14 cellular contexts compared by ENCODE assay signal in the genomic region with DNA sequence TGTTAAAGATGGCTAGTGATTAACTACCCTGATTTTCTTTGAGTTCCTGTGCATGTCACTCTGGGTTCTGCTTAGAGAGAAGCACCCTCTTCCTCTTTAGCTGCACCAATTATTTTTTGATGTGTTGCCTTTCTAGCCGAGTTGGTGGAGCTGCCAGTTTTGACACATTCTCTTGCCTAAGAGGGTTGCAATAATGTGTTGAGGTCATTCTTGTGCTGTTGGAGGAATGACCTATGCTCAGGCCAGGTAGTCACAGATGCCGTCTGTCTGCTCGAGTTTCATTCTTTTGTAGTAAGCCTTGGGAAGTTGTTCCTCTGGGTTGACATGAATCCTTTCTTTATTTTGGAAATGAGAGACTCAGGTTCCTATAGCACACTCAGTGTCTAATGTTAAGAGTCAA.
DNase-seq lines count a peak whose midpoint lies in the region; ATAC-seq and TF ChIP-seq lines count a peak whose summit lies in the region.
"Had no signal": no experiment of that assay in that cellular context is flagged by ENCODE, and none has a peak within 500 bp of the region (broad histone marks: within the 10 kb centered on the region; RNA-seq: fewer than 3 reads in every experiment).

No MANE protein-coding gene starts in this region.

- peak overlapping the region in 2 of 4 donors; percentile 14 to 34 for H3K27ac ChIP-seq in body of pancreas
- no peak overlapping the region for H3K27ac ChIP-seq in upper lobe of right lung
- H3K27ac ChIP-seq: tibial artery had no signal

- peak; percentile 66 for ATAC-seq in body of pancreas
- peak; percentile 86 for ATAC-seq in upper lobe of right lung
- no peak for ATAC-seq in GM21717 (IDR thresholded peaks at IDR 0.05; ENCODE audit: unreplicated experiment)

- WGBS in body of pancreas, 2 donors, result 48 to 51% methylated on average over 3 of the region's 3 CpGs

- no peaks in the 10 kb centered on the region for H3K4me1 ChIP-seq in body of pancreas
- peaks cover 7% of the 10 kb centered on the region for H3K4me1 ChIP-seq in upper lobe of right lung

- no peak for TF ChIP-seq POLR2A in body of pancreas (IDR thresholded peaks at IDR 0.05)

- DNase-seq in SIG-M5 treated with dmso at 0.1 percent for 504 hours (lab: John Stamatoyannopoulos, UW; ENCODE audit: unreplicated experiment) (peak; percentile 18), SIG-M5 (lab: John Stamatoyannopoulos, UW) (no peak), body of pancreas (peak in 3 of 4 donors; percentile 8 to 17 (median 11)), iPS-NIHi11 (ENCODE audit: low spot score) (peak; percentile 17), upper lobe of right lung (no peak), hypothalamus (lab: John Stamatoyannopoulos, UW) (no peak), D341Med (ENCODE audit: low spot score) (no peak)
- DNase-seq: amniotic stem cell; effector memory CD4-positive, alpha-beta T cell; EL; NCI-H1092 treated with DMSO at 0.1 percent for 48 hours; small intestine had no signal

- TF ChIP-seq CTCF in body of pancreas (IDR thresholded peaks at IDR 0.05) (no peak), upper lobe of right lung (IDR thresholded peaks at IDR 0.05) (no peak)

- no peaks in the 10 kb centered on the region for H3K9me3 ChIP-seq in body of pancreas
- H3K9me3 ChIP-seq in upper lobe of right lung, result no peaks in the 10 kb centered on the region
- H3K9me3 ChIP-seq: tibial artery had no signal

- H3K36me3 ChIP-seq in body of pancreas (replicated peaks in 1 of 2; ENCODE audit: insufficient read depth in 1 of 2, low read depth in 2 of 2) (no peaks in the 10 kb centered on the region), upper lobe of right lung (no peaks in the 10 kb centered on the region)
- H3K36me3 ChIP-seq: tibial artery had no signal

- H3K4me3 ChIP-seq in body of pancreas, result no peak overlapping the region
- no peak overlapping the region for H3K4me3 ChIP-seq in upper lobe of right lung
- H3K4me3 ChIP-seq: tibial artery had no signal

- intact Hi-C loops in body of pancreas (cut with DNase I) (loop anchor here (10.0 kb wide), 1 partner anchor 56 kb away; no protein-coding TSS in a partner anchor), upper lobe of right lung (cut with DNase I) (no loop called here)

- no peaks in the 10 kb centered on the region for H3K27me3 ChIP-seq in body of pancreas
- no peaks in the 10 kb centered on the region for H3K27me3 ChIP-seq in upper lobe of right lung
- H3K27me3 ChIP-seq: tibial artery had no signal

Comparison
In these comparisons a context has a peak if more than half of its experiments do, and no peak if none do; other contexts are left out.
1. DNase-seq: peak in SIG-M5 treated with dmso at 0.1 percent for 504 hours (single experiment), body of pancreas (3 of 4) and iPS-NIHi11 (single experiment); none in SIG-M5 (single experiment), upper lobe of right lung (single experiment), hypothalamus (0 of 51) and D341Med (single experiment).